ENCODE assay signal across 19 cellular contexts in genomic region chr11:75576017-75576416, GRCh38. TPM values are rescaled to one million over a fixed set of nuclear protein-coding genes. Genes with fewer than 3 reads are reported as not detected.
DNase-seq lines count a peak whose midpoint lies in the region; ATAC-seq and TF ChIP-seq lines count a peak whose summit lies in the region.
"Had no signal": no experiment of that assay in that cellular context is flagged by ENCODE, and none has a peak within 500 bp of the region (broad histone marks: within the 10 kb centered on the region; RNA-seq: fewer than 3 reads in every experiment).

No MANE protein-coding gene starts in this region.

- no peaks in the 10 kb centered on the region for H3K27me3 ChIP-seq in neuronal stem cell (ENCODE audit: control insufficient read depth in 3 of 3, insufficient read depth in 3 of 3, low read depth in 1 of 3, low read length in 3 of 3)
- no peaks in the 10 kb centered on the region for H3K27me3 ChIP-seq in vagina
- H3K27me3 ChIP-seq: brain microvascular endothelial cell, colonic mucosa, heart right ventricle, ovary, right atrium auricular region, suprapubic skin had no signal

- no peak overlapping the region for H3K14ac ChIP-seq in neuronal stem cell (ENCODE audit: low read length)

- H3K4me1 Mint-ChIP-seq in IgD-negative memory B cell, result peaks cover 7 to 11% (median 7%) of the 10 kb centered on the region in 3 donors
- H3K4me1 Mint-ChIP-seq in dendritic cell treated with granulocyte-macrophage colony-stimulating factor and Interleukin-4, amounts not matched to agents 40 ng/mL and 50 ng/mL, for 4 days (ENCODE audit: low read depth), result peaks cover 26% of the 10 kb centered on the region

- H3K79me1 ChIP-seq in neuronal stem cell (ENCODE audit: low read depth, low read length), result no peaks in the 10 kb centered on the region

- no peaks in the 10 kb centered on the region for H3K36me3 Mint-ChIP-seq in IgD-negative memory B cell
- H3K36me3 Mint-ChIP-seq in dendritic cell treated with granulocyte-macrophage colony-stimulating factor and Interleukin-4, amounts not matched to agents 40 ng/mL and 50 ng/mL, for 4 days (ENCODE audit: low read depth), result peaks cover 21% of the 10 kb centered on the region

- no peak overlapping the region for H2BK5ac ChIP-seq in neuronal stem cell (ENCODE audit: low read length)

- H3K27me3 Mint-ChIP-seq in IgD-negative memory B cell, result peaks cover 3% of the 10 kb centered on the region
- H3K27me3 Mint-ChIP-seq in dendritic cell treated with granulocyte-macrophage colony-stimulating factor and Interleukin-4, amounts not matched to agents 40 ng/mL and 50 ng/mL, for 4 days, result peaks cover 22% of the 10 kb centered on the region
- H3K27me3 Mint-ChIP-seq: activated CD4-positive, alpha-beta T cell treated with anti-CD3 and anti-CD28 coated beads, Interleukin-2, amount 10 ng/mL, durations not matched to agents 7 days and 5 days had no signal

- TF ChIP-seq CTCF in vagina (IDR thresholded peaks at IDR 0.05), result no peak

- H3K4me3 Mint-ChIP-seq in IgD-negative memory B cell, result peak overlapping the region in 1 of 4 donors; percentile 87
- no peak overlapping the region for H3K4me3 Mint-ChIP-seq in dendritic cell treated with granulocyte-macrophage colony-stimulating factor and Interleukin-4, amounts not matched to agents 40 ng/mL and 50 ng/mL, for 4 days
- H3K4me3 Mint-ChIP-seq: activated CD4-positive, alpha-beta T cell treated with anti-CD3 and anti-CD28 coated beads, Interleukin-2, amount 10 ng/mL, durations not matched to agents 7 days and 5 days; activated naive CD8-positive, alpha-beta T cell treated with anti-CD3 and anti-CD28 coated beads, Interleukin-2, amount 10 ng/mL, durations not matched to agents 7 days and 5 days had no signal

- H4K8ac ChIP-seq in neuronal stem cell (ENCODE audit: low read depth, low read length), result no peak overlapping the region

- H3K4me1 ChIP-seq in neuronal stem cell (ENCODE audit: control insufficient read depth in 2 of 2, insufficient read depth in 1 of 2, low read depth in 1 of 2, low read length in 2 of 2), result peaks cover 2 to 3% of the 10 kb centered on the region in 2 donors
- peaks cover 22% of the 10 kb centered on the region for H3K4me1 ChIP-seq in vagina

- H4K91ac ChIP-seq in neuronal stem cell (ENCODE audit: low read depth, low read length, poor library complexity), result no peak overlapping the region

- H2BK12ac ChIP-seq in neuronal stem cell (ENCODE audit: low read length), result no peak overlapping the region

- no CpG with 5 or more reads among the region's 6 CpGs for WGBS in neuronal stem cell (ENCODE audit: extremely low coverage in 2 of 2, insufficient read length in 2 of 2, insufficient replicate concordance in 1 of 2), 2 donors

- H3K27ac ChIP-seq in neuronal stem cell (replicated peaks; ENCODE audit: low read length) (peak overlapping the region; percentile 14), vagina (peak overlapping the region; percentile 59)
- H3K27ac ChIP-seq: colonic mucosa, right atrium auricular region, suprapubic skin had no signal

- peak overlapping the region; percentile 11 for H3K18ac ChIP-seq in neuronal stem cell (ENCODE audit: low read length)

- H3K27ac Mint-ChIP-seq in IgD-negative memory B cell, result peak overlapping the region; percentile 7 to 90 (median 83)
- H3K27ac Mint-ChIP-seq in dendritic cell treated with granulocyte-macrophage colony-stimulating factor and Interleukin-4, amounts not matched to agents 40 ng/mL and 50 ng/mL, for 4 days, result peak overlapping the region; percentile 10
- H3K27ac Mint-ChIP-seq: activated CD4-positive, alpha-beta T cell treated with anti-CD3 and anti-CD28 coated beads, Interleukin-2, amount 10 ng/mL, durations not matched to agents 7 days and 5 days; activated naive CD8-positive, alpha-beta T cell treated with anti-CD3 and anti-CD28 coated beads, Interleukin-2, amount 10 ng/mL, durations not matched to agents 7 days and 5 days; activated T-helper 2 cell treated with anti-CD3 and anti-CD28 coated beads, Interferon-gamma antibody, Interleukin-2, Interleukin-4, amounts not matched to agents 10 μg/mL and 5 μg/mL and 100 μg/mL, durations not matched to agents 14 hours and 24 hours and 36 hours had no signal

- H2BK15ac ChIP-seq in neuronal stem cell (ENCODE audit: low read length), result no peak overlapping the region

- H2AFZ ChIP-seq in neuronal stem cell (ENCODE audit: low read length), result no peak overlapping the region

- no peaks in the 10 kb centered on the region for H3K9me3 ChIP-seq in neuronal stem cell (replicated peaks in 1 of 2; ENCODE audit: control insufficient read depth in 2 of 2, insufficient read depth in 1 of 2, low read depth in 1 of 2, low read length in 2 of 2)
- no peaks in the 10 kb centered on the region for H3K9me3 ChIP-seq in vagina
- H3K9me3 ChIP-seq: colonic mucosa, heart right ventricle, left ventricle myocardium inferior, ovary, right atrium auricular region, suprapubic skin had no signal

- no peak overlapping the region for H3K23ac ChIP-seq in neuronal stem cell (ENCODE audit: low read depth, low read length, poor library complexity)

- peaks cover 0 to 6% (median 0%) of the 10 kb centered on the region in 3 donors for H3K9me3 Mint-ChIP-seq in IgD-negative memory B cell
- peaks cover 11% of the 10 kb centered on the region for H3K9me3 Mint-ChIP-seq in dendritic cell treated with granulocyte-macrophage colony-stimulating factor and Interleukin-4, amounts not matched to agents 40 ng/mL and 50 ng/mL, for 4 days
- H3K9me3 Mint-ChIP-seq: activated CD4-positive, alpha-beta T cell treated with anti-CD3 and anti-CD28 coated beads, Interleukin-2, amount 10 ng/mL, durations not matched to agents 7 days and 5 days; activated naive CD8-positive, alpha-beta T cell treated with anti-CD3 and anti-CD28 coated beads, Interleukin-2, amount 10 ng/mL, durations not matched to agents 7 days and 5 days; activated T-helper 2 cell treated with anti-CD3 and anti-CD28 coated beads, Interferon-gamma antibody, Interleukin-2, Interleukin-4, amounts not matched to agents 10 μg/mL and 5 μg/mL and 100 μg/mL, durations not matched to agents 14 hours and 24 hours and 36 hours had no signal

- no peak overlapping the region for H2BK120ac ChIP-seq in neuronal stem cell (ENCODE audit: low read depth, low read length)

- no peak for TF ChIP-seq POLR2A in vagina (IDR thresholded peaks at IDR 0.05)

- no peak overlapping the region for H3K4ac ChIP-seq in neuronal stem cell (ENCODE audit: low read length)

- ATAC-seq in GM19452 (IDR thresholded peaks at IDR 0.05; ENCODE audit: unreplicated experiment), result no peak
- no peak for ATAC-seq in HG02852 (IDR thresholded peaks at IDR 0.05; ENCODE audit: unreplicated experiment)
- no peak for ATAC-seq in HG02798 (IDR thresholded peaks at IDR 0.05; ENCODE audit: poor library complexity, unreplicated experiment)

- intact Hi-C loops in dendritic cell treated with granulocyte-macrophage colony-stimulating factor and Interleukin-4, amounts not matched to agents 40 ng/mL and 50 ng/mL, for 4 days (cut with micrococcal nuclease), result no loop called here
- intact Hi-C loops in vagina (cut with DNase I), result no loop called here

- H3K9ac ChIP-seq in neuronal stem cell (ENCODE audit: low read depth, low read length, poor library complexity), result no peak overlapping the region

- peak overlapping the region; percentile 47 for H2AK5ac ChIP-seq in neuronal stem cell (ENCODE audit: low read depth, low read length)

- H3K4me2 ChIP-seq in neuronal stem cell (ENCODE audit: insufficient read depth, low read length, poor library complexity, severe bottlenecking), result no peak overlapping the region

- H3K4me3 ChIP-seq in neuronal stem cell (ENCODE audit: low read length in 2 of 2), result no peak overlapping the region
- no peak overlapping the region for H3K4me3 ChIP-seq in vagina
- H3K4me3 ChIP-seq: colonic mucosa, heart right ventricle, left ventricle myocardium inferior, ovary, right atrium auricular region, suprapubic skin had no signal

- peaks cover 32 to 44% of the 10 kb centered on the region in 2 donors for H3K36me3 ChIP-seq in neuronal stem cell (replicated peaks in 1 of 2; ENCODE audit: control insufficient read depth in 2 of 2, insufficient read depth in 2 of 2, low read length in 2 of 2)
- H3K36me3 ChIP-seq in vagina, result peaks cover 0 to 23% of the 10 kb centered on the region in 2 donors
- H3K36me3 ChIP-seq: colonic mucosa, ovary had no signal

- no peak for DNase-seq in neuronal stem cell (ENCODE audit: low spot score)
- DNase-seq in vagina (ENCODE audit: extremely low spot score in 2 of 2), result no peak
- DNase-seq: activated CD4-positive, alpha-beta T cell treated with anti-CD3 and anti-CD28 coated beads, Interleukin-2, amount 10 ng/mL, durations not matched to agents 7 days and 5 days; activated naive CD8-positive, alpha-beta T cell treated with anti-CD3 and anti-CD28 coated beads, Interleukin-2, amount 10 ng/mL, durations not matched to agents 7 days and 5 days; colonic mucosa; heart right ventricle; left ventricle myocardium inferior; NCI-H1694; stimulated activated CD4-positive, alpha-beta T cell treated with anti-CD3 and anti-CD28 coated beads, Interleukin-15, amount 100 ng/mL, for 24 hours had no signal

RNA-seq across cellular contexts. Expression of gene SERPINH1, which starts 14.0 kb away (rescaled TPM):
- polyA plus RNA-seq in IgD-negative memory B cell, result 1.8 TPM
- polyA plus RNA-seq in neuronal stem cell (2013, experiment 1 of 2), result 246 TPM
- 246 TPM for polyA plus RNA-seq in neuronal stem cell (2013, experiment 2 of 2)
- total RNA-seq in vagina, result 257 TPM

RNA-seq across cellular contexts. Expression of gene GDPD5, which starts 50.3 kb away (rescaled TPM):
- polyA plus RNA-seq in IgD-negative memory B cell, result 27.8 TPM
- polyA plus RNA-seq in neuronal stem cell (2013, experiment 1 of 2), result 10.9 TPM
- 11.1 TPM for polyA plus RNA-seq in neuronal stem cell (2013, experiment 2 of 2)
- 36.6 TPM for total RNA-seq in vagina
